ENCODE assay signal across 8 cellular contexts in genomic region chr6:43368517-43369160, GRCh38. TPM values are rescaled to one million over a fixed set of nuclear protein-coding genes. Genes with fewer than 3 reads are reported as not detected.
DNase-seq lines count a peak whose midpoint lies in the region; ATAC-seq and TF ChIP-seq lines count a peak whose summit lies in the region.

No MANE protein-coding gene starts in this region.

- TF ChIP-seq POLR2A in GM18505 (IDR thresholded peaks at IDR 0.05; ENCODE audit: borderline replicate concordance, extremely low read depth, insufficient read depth, insufficient read length) (no peak), tibial nerve (IDR thresholded peaks at IDR 0.05) (no peak)

- no peak for TF ChIP-seq EP300 in tibial nerve (IDR thresholded peaks at IDR 0.05)

- H3K4me1 Mint-ChIP-seq in activated CD4-positive, alpha-beta memory T cell treated with anti-CD3 and anti-CD28 coated beads, Interleukin-2, amount 10 ng/mL, durations not matched to agents 7 days and 5 days: peaks cover 27% of the 10 kb centered on the region

- ATAC-seq in GM18505 (IDR thresholded peaks at IDR 0.05; ENCODE audit: unreplicated experiment): peak; percentile 2

- peak overlapping the region; percentile 84 for H3K4me3 Mint-ChIP-seq in activated CD4-positive, alpha-beta memory T cell treated with anti-CD3 and anti-CD28 coated beads, Interleukin-2, amount 10 ng/mL, durations not matched to agents 7 days and 5 days

- no peaks in the 10 kb centered on the region for H3K9me3 Mint-ChIP-seq in activated CD4-positive, alpha-beta memory T cell treated with anti-CD3 and anti-CD28 coated beads, Interleukin-2, amount 10 ng/mL, durations not matched to agents 7 days and 5 days

- 1 to 2% methylated on average over 49 to 59 of the region's 66 CpGs for WGBS in tibial nerve, 2 donors

- H3K36me3 Mint-ChIP-seq in activated CD4-positive, alpha-beta memory T cell treated with anti-CD3 and anti-CD28 coated beads, Interleukin-2, amount 10 ng/mL, durations not matched to agents 7 days and 5 days (ENCODE audit: low read depth): peaks cover 20% of the 10 kb centered on the region

- no peak for DNase-seq in AG09309 (ENCODE audit: low read depth)
- DNase-seq in HuH-7 (ENCODE audit: low spot score): peak; percentile 42
- no peak for DNase-seq in activated CD4-positive, alpha-beta memory T cell treated with anti-CD3 and anti-CD28 coated beads, Interleukin-2, amount 10 ng/mL, durations not matched to agents 7 days and 5 days
- DNase-seq in epithelial cell of proximal tubule (ENCODE audit: low read depth): no peak
- DNase-seq in tibial nerve (ENCODE audit: low spot score in 2 of 2): peak in 1 of 2 donors; percentile 22
- no peak for DNase-seq in SW 1271 (lab: John Stamatoyannopoulos, UW)

- POLR2A ChIA-PET in activated CD4-positive, alpha-beta memory T cell treated with anti-CD3 and anti-CD28 coated beads, Interleukin-2, amount 10 ng/mL, durations not matched to agents 7 days and 5 days (lab: Charles Lee): interaction anchor here (0.8 to 4.5 kb wide), 18 partner anchors 9 to 356 kb away, joined by 3 to 103 read pairs (median 6); partner anchors contain the start of genes ABCC10, CRIP3, DNPH1 and POLR1C

- TF ChIP-seq CTCF in AG09309 (IDR thresholded peaks at IDR 0.05; ENCODE audit: control insufficient read depth, insufficient read depth, low read depth, low read length, missing control alignments): no peak
- TF ChIP-seq CTCF in epithelial cell of proximal tubule (conservative IDR thresholded peaks at IDR 0.05; ENCODE audit: low read depth, low read length): no peak
- no peak for TF ChIP-seq CTCF in tibial nerve (IDR thresholded peaks at IDR 0.05)

- peak overlapping the region; percentile 76 to 92 (median 83) for H3K27ac ChIP-seq in tibial nerve

- peaks cover 3% of the 10 kb centered on the region for H3K27me3 Mint-ChIP-seq in activated CD4-positive, alpha-beta memory T cell treated with anti-CD3 and anti-CD28 coated beads, Interleukin-2, amount 10 ng/mL, durations not matched to agents 7 days and 5 days

- H3K27me3 ChIP-seq in mononuclear cell (ENCODE audit: insufficient read depth, low read length) (no peaks in the 10 kb centered on the region), tibial nerve (no peaks in the 10 kb centered on the region)

- H3K4me1 ChIP-seq in mononuclear cell (ENCODE audit: insufficient read depth, low read length) (peaks cover 40% of the 10 kb centered on the region), tibial nerve (peaks cover 0 to 36% (median 15%) of the 10 kb centered on the region in 4 donors)

- peaks cover 0 to 18% (median 5%) of the 10 kb centered on the region in 3 donors for H3K36me3 ChIP-seq in tibial nerve

- no peaks in the 10 kb centered on the region for H3K9me3 ChIP-seq in mononuclear cell (ENCODE audit: low read depth, low read length)
- H3K9me3 ChIP-seq in tibial nerve: no peaks in the 10 kb centered on the region

- H3K27ac Mint-ChIP-seq in activated CD4-positive, alpha-beta memory T cell treated with anti-CD3 and anti-CD28 coated beads, Interleukin-2, amount 10 ng/mL, durations not matched to agents 7 days and 5 days: peak overlapping the region; percentile 64

- H3K4me3 ChIP-seq in AG09309 (ENCODE audit: control insufficient read depth, low read depth, low read length): peak overlapping the region; percentile 61
- peak overlapping the region; percentile 68 for H3K4me3 ChIP-seq in epithelial cell of proximal tubule (ENCODE audit: low read depth, low read length)
- H3K4me3 ChIP-seq in mononuclear cell (ENCODE audit: low read length): peak overlapping the region; percentile 77
- H3K4me3 ChIP-seq in tibial nerve: peak overlapping the region; percentile 57 to 83 (median 70)

- CTCF ChIA-PET in activated CD4-positive, alpha-beta memory T cell treated with anti-CD3 and anti-CD28 coated beads, Interleukin-2, amount 10 ng/mL, durations not matched to agents 7 days and 5 days (lab: Charles Lee): interaction anchor here (1.1 to 4.7 kb wide), 6 partner anchors 13 to 141 kb away, joined by 3 to 24 read pairs (median 8); partner anchors contain the start of genes ABCC10 and LRRC73

RNA-seq across cellular contexts. Expression of gene ZNF318, which starts 0.8 kb away (rescaled TPM):
- total RNA-seq in activated CD4-positive, alpha-beta memory T cell treated with anti-CD3 and anti-CD28 coated beads, Interleukin-2, amount 10 ng/mL, durations not matched to agents 7 days and 5 days: 10 to 100 TPM; 16.2 to 16.9 TPM
- total RNA-seq in epithelial cell of proximal tubule (7.5 and 7.7 TPM in 2 replicates), mononuclear cell (22.9 TPM), tibial nerve (10 to 100 TPM; 18.4 to 26.4 (median 22.9) TPM)

RNA-seq across cellular contexts. Expression of gene ABCC10, which starts 58.7 kb away (rescaled TPM):
- total RNA-seq in activated CD4-positive, alpha-beta memory T cell treated with anti-CD3 and anti-CD28 coated beads, Interleukin-2, amount 10 ng/mL, durations not matched to agents 7 days and 5 days: 10 to 100 TPM; 46.8 to 49.8 TPM
- 10.6 and 19.6 TPM in 2 replicates for total RNA-seq in epithelial cell of proximal tubule
- total RNA-seq in mononuclear cell: 12.3 TPM
- total RNA-seq in tibial nerve: 10 to 100 TPM; 14.9 to 35.9 (median 27.1) TPM
